In genomic region chr10:43994539-43994938, GRCh38 we compare ENCODE assay signal across 26 cellular contexts.
A peak's percentile ranks its signal among the peaks of the same experiment; 100 is the strongest.
DNase-seq lines count a peak whose midpoint lies in the region; ATAC-seq, FAIRE-seq and TF ChIP-seq lines count a peak whose summit lies in the region.
"Had no signal": no experiment of that assay in that cellular context is flagged by ENCODE, and none has a peak within 500 bp of the region (broad histone marks: within the 10 kb centered on the region; RNA-seq: fewer than 3 reads in every experiment).

No MANE protein-coding gene starts in this region.

- no peaks in the 10 kb centered on the region for H3K79me2 ChIP-seq in K562 (ENCODE audit: control insufficient read depth, insufficient read depth, low read length)

- no peak overlapping the region for H3K9ac ChIP-seq in K562 (ENCODE audit: insufficient read depth in 1 of 2, low read depth in 2 of 2, low read length in 2 of 2)
- H3K9ac ChIP-seq: BLaER1 had no signal

- H3K36me3 ChIP-seq in HEK293 (ENCODE audit: control insufficient read depth in 2 of 2, insufficient read depth in 1 of 2, low read length in 2 of 2) (no peaks in the 10 kb centered on the region), K562 (ENCODE audit: control insufficient read depth, insufficient read depth, low read length) (no peaks in the 10 kb centered on the region), Caco-2 (ENCODE audit: control insufficient read depth, insufficient read depth, low read length) (no peaks in the 10 kb centered on the region)
- H3K36me3 ChIP-seq: BE2C, BLaER1 had no signal

- DNase-seq in GM12891 (ENCODE audit: insufficient read length, low spot score) (no peak), K562 (ENCODE audit: extremely low read depth in 1 of 4, low spot score in 3 of 4) (no peak), urothelium cell line (ENCODE audit: low spot score) (no peak), natural killer cell (no peak), Caco-2 (no peak)
- DNase-seq in activated naive CD4-positive, alpha-beta T cell (lab: John Stamatoyannopoulos, UW): no peak
- DNase-seq: 8988T; ACHN; BE2C; C1 segment of cervical spinal cord; Calu3; CD4-positive, alpha-beta memory T cell; CD4-positive, CD25-positive, alpha-beta regulatory T cell; CD8-positive, alpha-beta memory T cell; COR-L47; DMS79 treated with DMSO at 0.1 percent for 48 hours; GF-D8 had no signal

- H3K27me3 Mint-ChIP-seq in natural killer cell (ENCODE audit: low read depth in 2 of 2) (peaks cover 11 to 27% of the 10 kb centered on the region in 2 donors), Caco-2 (ENCODE audit: insufficient read depth, unreplicated experiment) (peaks cover 14% of the 10 kb centered on the region)

- H3K27ac Mint-ChIP-seq in natural killer cell (no peak overlapping the region), Caco-2 (ENCODE audit: unreplicated experiment) (no peak overlapping the region)
- H3K27ac Mint-ChIP-seq: CD14-positive monocyte; CD4-positive, alpha-beta memory T cell; CD4-positive, CD25-positive, alpha-beta regulatory T cell; CD8-positive, alpha-beta memory T cell had no signal

- no peaks in the 10 kb centered on the region for H3K9me1 ChIP-seq in K562 (ENCODE audit: control insufficient read depth, insufficient read depth, low read length)

- TF ChIP-seq EP300 in K562 (IDR thresholded peaks at IDR 0.05; ENCODE audit: low read length): no peak

- no peak for TF ChIP-seq POLR2A in GM12891 (IDR thresholded peaks at IDR 0.05; ENCODE audit: low read depth, low read length)
- TF ChIP-seq POLR2A in K562 (conservative IDR thresholded peaks at IDR 0.05): no peak

- H3K9me3 ChIP-seq in HEK293 (ENCODE audit: control insufficient read depth, insufficient read depth, low read depth, low read length) (no peaks in the 10 kb centered on the region), K562 (replicated peaks; ENCODE audit: control insufficient read depth, insufficient read depth, low read depth, low read length) (no peaks in the 10 kb centered on the region), Caco-2 (peaks cover 9% of the 10 kb centered on the region; the same call in 1 of the 2 replicates)
- H3K9me3 ChIP-seq: BE2C had no signal

- TF ChIP-seq CTCF in HEK293 (tag by site-specific recombination; IDR thresholded peaks at IDR 0.05): no peak
- TF ChIP-seq CTCF in K562 (IDR thresholded peaks at IDR 0.05 in 2 of 3, conservative IDR thresholded peaks at IDR 0.05 in 1 of 3; ENCODE audit: insufficient read depth in 2 of 3, low read depth in 1 of 3, low read length in 3 of 3): no peak
- TF ChIP-seq CTCF in natural killer cell (IDR thresholded peaks at IDR 0.05): no peak
- TF ChIP-seq CTCF in Caco-2 (IDR thresholded peaks at IDR 0.05; ENCODE audit: insufficient read depth in 1 of 2, low read depth in 1 of 2, low read length in 1 of 2, severe bottlenecking in 1 of 2, unreplicated experiment in 1 of 2): no peak

- H3K27ac ChIP-seq in HEK293 (ENCODE audit: extremely low read depth, low read depth, low read length) (no peak overlapping the region), K562 (ENCODE audit: extremely low read depth, low read depth, low read length) (no peak overlapping the region)
- H3K27ac ChIP-seq: BLaER1 had no signal

- H3K4me1 ChIP-seq in HEK293 (ENCODE audit: control insufficient read depth, insufficient read depth, low read length) (no peaks in the 10 kb centered on the region), K562 (replicated peaks in 1 of 2; ENCODE audit: control insufficient read depth in 2 of 2, insufficient read depth in 2 of 2, low read length in 2 of 2) (no peaks in the 10 kb centered on the region), Caco-2 (no peaks in the 10 kb centered on the region)

- BruUV-seq in K562 (replicated peaks; lab: Mats Ljungman, UMichigan): no TSS peak
- BruUV-seq in Caco-2 (replicated peaks; lab: Mats Ljungman, UMichigan): no TSS peak

- CTCF ChIA-PET in HEK293 (lab: Yijun Ruan, JAX) (no interaction called here), K562 (lab: Yijun Ruan, JAX; ENCODE audit: low intra/inter-chr PET ratio) (no interaction called here), Caco-2 (lab: Charles Lee) (no interaction called here)

- ATAC-seq in K562 (no peak), natural killer cell (no peak)

- H3K4me2 ChIP-seq in K562 (ENCODE audit: insufficient read depth, low read length): no peak overlapping the region
- H3K4me2 ChIP-seq: BLaER1 had no signal

- intact Hi-C loops in K562 (cut with micrococcal nuclease): no loop called here
- intact Hi-C loops in natural killer cell (cut with micrococcal nuclease): no loop called here
- intact Hi-C loops in Caco-2 (cut with micrococcal nuclease; ENCODE audit: unreplicated experiment): no loop called here

- no peak overlapping the region for H3K4me3 ChIP-seq in HEK293 (ENCODE audit: low read depth, low read length)
- H3K4me3 ChIP-seq in K562: no peak overlapping the region
- H3K4me3 ChIP-seq in Caco-2 (ENCODE audit: low read depth, low read length): no peak overlapping the region
- H3K4me3 ChIP-seq: BLaER1 had no signal

- H3K4me1 Mint-ChIP-seq in natural killer cell (no peaks in the 10 kb centered on the region), Caco-2 (ENCODE audit: low read depth, unreplicated experiment) (no peaks in the 10 kb centered on the region)
- H3K4me1 Mint-ChIP-seq: CD14-positive monocyte; CD4-positive, alpha-beta memory T cell; CD4-positive, CD25-positive, alpha-beta regulatory T cell; CD8-positive, alpha-beta memory T cell had no signal

- no peaks in the 10 kb centered on the region for H3K36me3 Mint-ChIP-seq in natural killer cell
- no peaks in the 10 kb centered on the region for H3K36me3 Mint-ChIP-seq in Caco-2 (ENCODE audit: insufficient read depth, unreplicated experiment)
- H3K36me3 Mint-ChIP-seq: CD14-positive monocyte; CD4-positive, alpha-beta memory T cell; CD4-positive, CD25-positive, alpha-beta regulatory T cell had no signal

- no peak overlapping the region for H2AFZ ChIP-seq in K562 (ENCODE audit: low read depth, low read length)

- H3K4me3 Mint-ChIP-seq in natural killer cell (no peak overlapping the region), Caco-2 (ENCODE audit: unreplicated experiment) (no peak overlapping the region)
- H3K4me3 Mint-ChIP-seq: CD14-positive monocyte; CD4-positive, alpha-beta memory T cell; CD8-positive, alpha-beta memory T cell had no signal

- peaks cover 0 to 4% of the 10 kb centered on the region in 2 experiments; a peak in 2 of 5 replicates for H3K27me3 ChIP-seq in K562 (ENCODE audit: control insufficient read depth in 2 of 2, insufficient read depth in 2 of 2, low read length in 2 of 2)
- no peaks in the 10 kb centered on the region for H3K27me3 ChIP-seq in Caco-2 (replicated peaks; ENCODE audit: control insufficient read depth, insufficient read depth, low read length)
- H3K27me3 ChIP-seq: BE2C, BLaER1 had no signal

- H3K9me3 Mint-ChIP-seq in natural killer cell (peaks cover 0 to 3% of the 10 kb centered on the region in 2 donors), Caco-2 (ENCODE audit: unreplicated experiment) (peaks cover 36% of the 10 kb centered on the region)

- no peak for TF ChIP-seq RAD21 in K562 (CRISPR knock-in tag; conservative IDR thresholded peaks at IDR 0.05 in 1 of 2, IDR thresholded peaks at IDR 0.05 in 1 of 2)

- POLR2A ChIA-PET in HEK293 (lab: Yijun Ruan, JAX): no interaction called here
- POLR2A ChIA-PET in K562 (lab: Yijun Ruan, JAX): no interaction called here
- POLR2A ChIA-PET in Caco-2 (lab: Charles Lee): no interaction called here

- FAIRE-seq in GM12891 (lab: Jason Lieb, UNC) (peak; percentile 45), K562 (lab: Jason Lieb, UNC) (no peak), urothelium cell line (lab: Jason Lieb, UNC) (peak; percentile 96)
- FAIRE-seq: A204.1, D721Med, G401.6, GM12892, GM18507, GM19239 had no signal

- no peaks in the 10 kb centered on the region; the same call in 1 of the 2 replicates for H4K20me1 ChIP-seq in K562 (replicated peaks; ENCODE audit: control insufficient read depth, insufficient read depth, low read length)
- H4K20me1 ChIP-seq: BLaER1 had no signal

- in situ Hi-C loops in K562 (cut with MboI): no loop called here

- whole genome bisulfite sequencing in K562 (ENCODE audit: insufficient coverage, low coverage, missing lambda C conversion rate): 3% methylated on average over 2 of the region's 2 CpGs

TF ChIP-seq in GM12891, 5 proteins besides CTCF, POLR2A, EP300 and RAD21:
- TF ChIP-seq POU2F2 (IDR thresholded peaks at IDR 0.05; ENCODE audit: low read depth, low read length): no peak

TF ChIP-seq in HEK293, 187 proteins besides CTCF, POLR2A, EP300 and RAD21 (continues in another document):
- peak; percentile 98 for TF ChIP-seq ZNF513 (tag by site-specific recombination; IDR thresholded peaks at IDR 0.05)

TF ChIP-seq in K562, 482 proteins besides CTCF, POLR2A, EP300 and RAD21 (continues in another document):
- TF ChIP-seq CUX1 (CRISPR knock-in tag; IDR thresholded peaks at IDR 0.05) (no peak), MTA1 (IDR thresholded peaks at IDR 0.05; ENCODE audit: borderline replicate concordance) (no peak)
